ENCODE assay signal across 16 cellular contexts in the genomic region with DNA sequence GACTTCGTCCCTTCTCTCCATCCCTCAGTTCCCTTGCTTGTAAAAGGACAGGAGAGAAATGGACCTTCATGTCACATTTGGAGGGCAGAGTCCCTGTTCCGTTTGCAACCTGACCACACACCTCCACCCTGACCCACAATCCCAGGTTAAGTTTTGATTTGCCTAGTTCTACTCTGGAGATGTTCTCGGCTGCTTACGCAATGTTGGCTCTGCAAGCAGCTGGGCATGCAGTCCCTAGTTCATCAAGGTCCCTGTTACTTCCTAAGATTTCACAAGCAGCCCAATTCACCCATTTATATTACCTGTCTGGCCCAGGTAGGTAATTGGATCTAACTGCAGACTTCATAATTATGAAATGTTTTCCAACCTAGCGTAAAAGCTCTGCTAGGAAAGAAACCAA. TPM values are rescaled to one million over a fixed set of nuclear protein-coding genes. Genes with fewer than 3 reads are reported as not detected.
"Had no signal": no experiment of that assay in that cellular context is flagged by ENCODE, and none has a peak within 500 bp of the region (broad histone marks: within the 10 kb centered on the region; RNA-seq: fewer than 3 reads in every experiment).

No MANE protein-coding gene starts in this region.

- H3K36me3 ChIP-seq: Peyer's patch had no signal

- H3K4me1 ChIP-seq: Peyer's patch had no signal

- H3K9me3 ChIP-seq: Peyer's patch had no signal

- ATAC-seq: activated CD8-positive, alpha-beta T cell treated with anti-CD3 and anti-CD28 coated beads, Interleukin-2, amount 10 ng/mL, durations not matched to agents 7 days and 5 days; WTC11 had no signal

- H3K27ac ChIP-seq: Peyer's patch, RWPE1 had no signal

- DNase-seq: activated CD4-positive, alpha-beta T cell treated with anti-CD3 and anti-CD28 coated beads for 48 hours; activated CD4-positive, alpha-beta T cell treated with anti-CD3 and anti-CD28 coated beads, Interleukin-2, amount 50 U/mL, for 4 hours; activated CD4-positive, CD25-positive, alpha-beta regulatory T cell treated with anti-CD3 and anti-CD28 coated beads, Interleukin-2, amount 50 U/mL, for 72 hours; activated CD8-positive, alpha-beta memory T cell treated with anti-CD3 and anti-CD28 coated beads, Interleukin-2, amount 50 U/mL, for 48 hours; activated CD8-positive, alpha-beta T cell treated with anti-CD3 and anti-CD28 coated beads, Interleukin-2, amount 10 ng/mL, durations not matched to agents 7 days and 5 days; activated naive CD4-positive, alpha-beta T cell; activated T-cell treated with anti-CD3 and anti-CD28 coated beads, Interleukin-2, amount 50 U/mL, for 1 hour; aorta; central memory CD4-positive, alpha-beta T cell; NCI-H1930; NCI-H446; Peyer's patch; SHP77; T-helper 9 cell had no signal

- H3K4me3 ChIP-seq: Peyer's patch had no signal

- H3K27me3 ChIP-seq: Peyer's patch had no signal

RNA-seq across cellular contexts. Expression of gene SLIT3, which starts 28.8 kb away (rescaled TPM):
- total RNA-seq: activated CD8-positive, alpha-beta T cell treated with anti-CD3 and anti-CD28 coated beads, Interleukin-2, amount 10 ng/mL, durations not matched to agents 7 days and 5 days had no signal
